In genomic region chr3:190676477-190676876, GRCh38 we compare ENCODE assay signal across 25 cellular contexts.
"Had no signal": no experiment of that assay in that cellular context is flagged by ENCODE, and none has a peak within 500 bp of the region (broad histone marks: within the 10 kb centered on the region; RNA-seq: fewer than 3 reads in every experiment).

No MANE protein-coding gene starts in this region.

- FAIRE-seq: endometrium had no signal

- H3K27ac Mint-ChIP-seq: activated B cell treated with CpG ODN at 0.5 μM for 24 hours; activated CD4-positive, alpha-beta memory T cell treated with anti-CD3 and anti-CD28 coated beads for 36 hours; mesothelial cell of epicardium; naive thymus-derived CD8-positive, alpha-beta T cell; neural progenitor cell; progenitor cell of endocrine pancreas; T-helper 1 cell treated with Interleukin-12 subunit alpha and Interleukin-12 subunit beta and Interleukin-4 antibody, amounts not matched to agents 30 μg/mL and 1 μg/mL, for 36 hours had no signal

- ATAC-seq: body of pancreas; gastrocnemius medialis; naive thymus-derived CD8-positive, alpha-beta T cell had no signal

- H3K36me3 Mint-ChIP-seq: activated CD4-positive, alpha-beta memory T cell treated with anti-CD3 and anti-CD28 coated beads for 36 hours; mesothelial cell of epicardium; naive thymus-derived CD8-positive, alpha-beta T cell; neural progenitor cell had no signal

- DNase-seq: activated B cell treated with CpG ODN at 0.5 μM for 24 hours; activated CD4-positive, alpha-beta memory T cell treated with anti-CD3 and anti-CD28 coated beads for 36 hours; activated CD4-positive, alpha-beta T cell treated with anti-CD3 and anti-CD28 coated beads for 4 hours; activated naive CD4-positive, alpha-beta T cell treated with Interleukin-2 at 50 U/mL for 16 hours; activated T-cell treated with anti-CD3 and anti-CD28 coated beads, Interleukin-2, amount 50 U/mL, for 48 hours; amygdala; body of pancreas; cortex of kidney; gastrocnemius medialis; hypothalamus; left ventricle myocardium inferior; mammary epithelial cell; naive thymus-derived CD8-positive, alpha-beta T cell; retina; sigmoid colon; stimulated activated CD4-positive, alpha-beta T cell treated with anti-CD3 and anti-CD28 coated beads, Interleukin-4, amount 100 ng/mL, for 24 hours; stimulated activated naive CD4-positive, alpha-beta T cell treated with Interleukin-2 at 50 U/mL for 16 hours; T1000; upper lobe of left lung had no signal

- H3K4me1 ChIP-seq: body of pancreas, gastrocnemius medialis, left ventricle myocardium inferior, neural progenitor cell, upper lobe of left lung had no signal

- H3K36me3 ChIP-seq: cardiac muscle cell, gastrocnemius medialis, left ventricle myocardium inferior, neural progenitor cell, sigmoid colon, upper lobe of left lung had no signal

- H3K27ac ChIP-seq: body of pancreas, cardiac muscle cell, gastrocnemius medialis, left ventricle myocardium inferior, neural progenitor cell, sigmoid colon, upper lobe of left lung had no signal

- H3K9me3 ChIP-seq: body of pancreas, gastrocnemius medialis, left ventricle myocardium inferior, sigmoid colon, upper lobe of left lung had no signal

- H3K27me3 ChIP-seq: body of pancreas, cardiac muscle cell, gastrocnemius medialis, neural progenitor cell, sigmoid colon, upper lobe of left lung had no signal

- H3K4me3 ChIP-seq: body of pancreas, cardiac muscle cell, gastrocnemius medialis, left ventricle myocardium inferior, neural progenitor cell, sigmoid colon, upper lobe of left lung had no signal
